9 cellular contexts compared by ENCODE assay signal in genomic region chr1:154609398-154610380, GRCh38. TPM values are rescaled to one million over a fixed set of nuclear protein-coding genes. Genes with fewer than 3 reads are reported as not detected.
DNase-seq lines count a peak whose midpoint lies in the region; ATAC-seq and TF ChIP-seq lines count a peak whose summit lies in the region.
"Had no signal": no experiment of that assay in that cellular context is flagged by ENCODE, and none has a peak within 500 bp of the region (broad histone marks: within the 10 kb centered on the region; RNA-seq: fewer than 3 reads in every experiment).

No MANE protein-coding gene starts in this region.

- H3K36me3 ChIP-seq in CD8-positive, alpha-beta memory T cell (ENCODE audit: insufficient read depth, low read length): no peaks in the 10 kb centered on the region

- DNase-seq in CD8-positive, alpha-beta memory T cell: peak; percentile 25 to 66 (median 57)
- DNase-seq in NB4 (ENCODE audit: low read depth): peak; percentile 34
- DNase-seq in activated CD8-positive, alpha-beta memory T cell treated with anti-CD3 and anti-CD28 coated beads, Interleukin-2, amount 10 ng/mL, durations not matched to agents 7 days and 5 days: peak; percentile 69
- peak; percentile 18 for DNase-seq in glomerular visceral epithelial cell (ENCODE audit: extremely low spot score)
- peak; percentile 64 for DNase-seq in stimulated activated CD4-positive, alpha-beta T cell treated with anti-CD3 and anti-CD28 coated beads, Interleukin-4, amount 100 ng/mL, for 24 hours
- DNase-seq in dermis blood vessel endothelial cell: no peak

- POLR2A ChIA-PET in CD8-positive, alpha-beta memory T cell (lab: Charles Lee): interaction anchor here (0.5 to 3.4 kb wide), 3 partner anchors 17 to 390 kb away, joined by 3 to 26 read pairs (median 8); no protein-coding TSS in a partner anchor

- TF ChIP-seq POLR2A in NB4 (IDR thresholded peaks at IDR 0.05; ENCODE audit: extremely low read depth, insufficient read length): no peak

- H3K27ac Mint-ChIP-seq in CD8-positive, alpha-beta memory T cell: peak overlapping the region; percentile 94 to 100 (median 99)
- peak overlapping the region; percentile 98 for H3K27ac Mint-ChIP-seq in activated CD8-positive, alpha-beta memory T cell treated with anti-CD3 and anti-CD28 coated beads, Interleukin-2, amount 10 ng/mL, durations not matched to agents 7 days and 5 days

- H3K27ac ChIP-seq in CD8-positive, alpha-beta memory T cell (ENCODE audit: low read depth, low read length): peak overlapping the region; percentile 28

- H3K4me1 ChIP-seq in CD8-positive, alpha-beta memory T cell (ENCODE audit: insufficient read depth, low read length): peaks cover 48% of the 10 kb centered on the region
- H3K4me1 ChIP-seq: parathyroid adenoma had no signal

- H3K36me3 Mint-ChIP-seq in CD8-positive, alpha-beta memory T cell: peaks cover 0 to 26% (median 5%) of the 10 kb centered on the region in 3 donors
- H3K36me3 Mint-ChIP-seq in activated CD8-positive, alpha-beta memory T cell treated with anti-CD3 and anti-CD28 coated beads, Interleukin-2, amount 10 ng/mL, durations not matched to agents 7 days and 5 days: peaks cover 29% of the 10 kb centered on the region

- CTCF ChIA-PET in CD8-positive, alpha-beta memory T cell (lab: Charles Lee): interaction anchor here (0.7 to 1.6 kb wide), 6 partner anchors 9 to 50 kb away, joined by 3 to 5 read pairs (median 4); no protein-coding TSS in a partner anchor
- CTCF ChIA-PET in activated CD8-positive, alpha-beta memory T cell treated with anti-CD3 and anti-CD28 coated beads, Interleukin-2, amount 10 ng/mL, durations not matched to agents 7 days and 5 days (lab: Charles Lee): interaction anchor here (1.3 to 2.7 kb wide), 4 partner anchors 9 to 182 kb away, joined by 3 to 11 read pairs (median 6); no protein-coding TSS in a partner anchor

- H3K4me3 ChIP-seq in CD8-positive, alpha-beta memory T cell (ENCODE audit: low read length): peak overlapping the region; percentile 98
- H3K4me3 ChIP-seq in NB4 (ENCODE audit: low read depth, low read length): no peak overlapping the region

- no peaks in the 10 kb centered on the region for H3K9me3 ChIP-seq in CD8-positive, alpha-beta memory T cell (ENCODE audit: low read length)

- H3K9me3 Mint-ChIP-seq in CD8-positive, alpha-beta memory T cell: no peaks in the 10 kb centered on the region
- H3K9me3 Mint-ChIP-seq in activated CD8-positive, alpha-beta memory T cell treated with anti-CD3 and anti-CD28 coated beads, Interleukin-2, amount 10 ng/mL, durations not matched to agents 7 days and 5 days (ENCODE audit: low read depth): no peaks in the 10 kb centered on the region

- no peak for TF ChIP-seq CTCF in NB4 (IDR thresholded peaks at IDR 0.05; ENCODE audit: low read depth, low read length)

- no peaks in the 10 kb centered on the region for H3K27me3 Mint-ChIP-seq in CD8-positive, alpha-beta memory T cell
- H3K27me3 Mint-ChIP-seq in activated CD8-positive, alpha-beta memory T cell treated with anti-CD3 and anti-CD28 coated beads, Interleukin-2, amount 10 ng/mL, durations not matched to agents 7 days and 5 days: no peaks in the 10 kb centered on the region

- H3K4me1 Mint-ChIP-seq in CD8-positive, alpha-beta memory T cell: peaks cover 57 to 75% (median 73%) of the 10 kb centered on the region in 3 donors
- H3K4me1 Mint-ChIP-seq in activated CD8-positive, alpha-beta memory T cell treated with anti-CD3 and anti-CD28 coated beads, Interleukin-2, amount 10 ng/mL, durations not matched to agents 7 days and 5 days: peaks cover 62% of the 10 kb centered on the region

- no peaks in the 10 kb centered on the region for H3K27me3 ChIP-seq in CD8-positive, alpha-beta memory T cell (ENCODE audit: insufficient read depth, low read length, poor library complexity, severe bottlenecking)

- peak; percentile 7 for ATAC-seq in activated CD8-positive, alpha-beta memory T cell treated with anti-CD3 and anti-CD28 coated beads, Interleukin-2, amount 10 ng/mL, durations not matched to agents 7 days and 5 days
- ATAC-seq in GM21825 (IDR thresholded peaks at IDR 0.05; ENCODE audit: unreplicated experiment) (no peak), HG03108 (IDR thresholded peaks at IDR 0.05; ENCODE audit: unreplicated experiment) (no peak)

- H3K4me3 Mint-ChIP-seq in CD8-positive, alpha-beta memory T cell: peak overlapping the region; percentile 96 to 100 (median 99)
- peak overlapping the region; percentile 92 for H3K4me3 Mint-ChIP-seq in activated CD8-positive, alpha-beta memory T cell treated with anti-CD3 and anti-CD28 coated beads, Interleukin-2, amount 10 ng/mL, durations not matched to agents 7 days and 5 days

RNA-seq across cellular contexts. Expression of gene ADAR, which starts 1.7 kb away (rescaled TPM):
- total RNA-seq in CD8-positive, alpha-beta memory T cell: 100 to 1,000 TPM; 223 TPM
- polyA plus RNA-seq in CD8-positive, alpha-beta memory T cell: 157 TPM
- total RNA-seq in activated CD8-positive, alpha-beta memory T cell treated with anti-CD3 and anti-CD28 coated beads, Interleukin-2, amount 10 ng/mL, durations not matched to agents 7 days and 5 days: 100 to 1,000 TPM; 369 to 434 TPM
- 85.4 and 108 TPM in 2 replicates for total RNA-seq in dermis blood vessel endothelial cell

RNA-seq across cellular contexts. Expression of gene CHRNB2, which starts 42.1 kb away (rescaled TPM):
- not detected for total RNA-seq in CD8-positive, alpha-beta memory T cell
- polyA plus RNA-seq in CD8-positive, alpha-beta memory T cell: 0.16 TPM
- total RNA-seq in activated CD8-positive, alpha-beta memory T cell treated with anti-CD3 and anti-CD28 coated beads, Interleukin-2, amount 10 ng/mL, durations not matched to agents 7 days and 5 days: not detected
- total RNA-seq in dermis blood vessel endothelial cell: under 0.01 TPM in 1 of 2 replicates, not detected in the other

RNA-seq across cellular contexts. Expression of gene UBE2Q1, which starts 51.2 kb away (rescaled TPM):
- total RNA-seq in CD8-positive, alpha-beta memory T cell: 10 to 100 TPM; 83.8 to 97.8 TPM
- 16.2 TPM for polyA plus RNA-seq in CD8-positive, alpha-beta memory T cell
- total RNA-seq in activated CD8-positive, alpha-beta memory T cell treated with anti-CD3 and anti-CD28 coated beads, Interleukin-2, amount 10 ng/mL, durations not matched to agents 7 days and 5 days: 100 to 1,000 TPM; 103 to 110 TPM
- total RNA-seq in dermis blood vessel endothelial cell: 41.7 and 58.8 TPM in 2 replicates
